ENCODE assay signal across 16 cellular contexts in genomic region chr11:78299000-78299712, GRCh38.
DNase-seq lines count a peak whose midpoint lies in the region; TF ChIP-seq lines count a peak whose summit lies in the region.
"Had no signal": no experiment of that assay in that cellular context is flagged by ENCODE, and none has a peak within 500 bp of the region (broad histone marks: within the 10 kb centered on the region; RNA-seq: fewer than 3 reads in every experiment).

No MANE protein-coding gene starts in this region.

- no peak for TF ChIP-seq RAD21 in neural cell (conservative IDR thresholded peaks at IDR 0.05)

- no peak for TF ChIP-seq CTCF in brain (conservative IDR thresholded peaks at IDR 0.05)
- no peak for TF ChIP-seq CTCF in neural cell (IDR thresholded peaks at IDR 0.05; ENCODE audit: poor library complexity, severe bottlenecking)

- H4K20me1 ChIP-seq in neural cell (ENCODE audit: insufficient read depth), result no peaks in the 10 kb centered on the region

- peak overlapping the region; percentile 29 for H3K27ac ChIP-seq in neural cell (ENCODE audit: low read length)
- no peak overlapping the region for H3K27ac ChIP-seq in SJCRH30
- H3K27ac ChIP-seq: Peyer's patch had no signal

- H2AFZ ChIP-seq in neural cell (ENCODE audit: low read depth, low read length), result no peak overlapping the region

- no peaks in the 10 kb centered on the region; the same call in 1 of the 2 replicates for H3K4me1 ChIP-seq in SJCRH30
- H3K4me1 ChIP-seq: Peyer's patch had no signal

- peak; percentile 62 for DNase-seq in DMS 273 (lab: John Stamatoyannopoulos, UW; ENCODE audit: unreplicated experiment)
- peak; percentile 31 for DNase-seq in DMS 273 treated with DMSO at 0.1 percent for 48 hours (lab: John Stamatoyannopoulos, UW)
- no peak for DNase-seq in SJCRH30
- DNase-seq in NCI-H1417 treated with DMSO at 0.1 percent for 48 hours (lab: John Stamatoyannopoulos, UW), result no peak
- no peak for DNase-seq in HT-29 (ENCODE audit: low spot score)
- no peak for DNase-seq in stimulated activated CD4-positive, alpha-beta T cell treated with anti-CD3 and anti-CD28 coated beads, Interleukin-15, amount 100 ng/mL, for 24 hours
- DNase-seq: BE2C; CD8-positive, alpha-beta T cell; H7; IMR-90; NCI-H1048; NCI-H1694 treated with DMSO at 0.1 percent for 48 hours; Peyer's patch; Right ventricle myocardium superior had no signal

- no peak overlapping the region for H3K4me3 Mint-ChIP-seq in brain
- H3K4me3 Mint-ChIP-seq: CD8-positive, alpha-beta T cell had no signal

- H3K27me3 ChIP-seq in neural cell (ENCODE audit: insufficient read depth, low read depth, low read length) (no peaks in the 10 kb centered on the region), SJCRH30 (no peaks in the 10 kb centered on the region)
- H3K27me3 ChIP-seq: BE2C, Peyer's patch had no signal

- H3F3A ChIP-seq in neural cell (ENCODE audit: insufficient read depth, low read length, poor library complexity, severe bottlenecking), result no peaks in the 10 kb centered on the region

- no peaks in the 10 kb centered on the region for H3K27me3 Mint-ChIP-seq in brain

- H3K9me3 ChIP-seq in neural cell (ENCODE audit: low read length), result no peaks in the 10 kb centered on the region
- 0 out of 2 replicates have a peak, but pooled peaks cover 5% of the 10 kb centered on the region for H3K9me3 ChIP-seq in SJCRH30 (replicated peaks)
- H3K9me3 ChIP-seq: BE2C, Peyer's patch had no signal

- H3K9me3 Mint-ChIP-seq in brain, result peaks cover 0 to 23% (median 12%) of the 10 kb centered on the region in 5 experiments
- H3K9me3 Mint-ChIP-seq: CD8-positive, alpha-beta T cell had no signal

- H3K36me3 ChIP-seq in neural cell (ENCODE audit: insufficient read depth, low read length), result no peaks in the 10 kb centered on the region
- H3K36me3 ChIP-seq in SJCRH30, result no peaks in the 10 kb centered on the region
- H3K36me3 ChIP-seq: BE2C, Peyer's patch had no signal

- no peak overlapping the region for H3K9ac ChIP-seq in neural cell (ENCODE audit: low read length)

- peaks cover 23% of the 10 kb centered on the region for H3K36me3 Mint-ChIP-seq in brain
- H3K36me3 Mint-ChIP-seq: CD8-positive, alpha-beta T cell had no signal

- no peak overlapping the region for H3K4me2 ChIP-seq in neural cell (ENCODE audit: low read length)

- peak overlapping the region in 3 of 5 experiments; percentile 56 to 59 (median 56) for H3K27ac Mint-ChIP-seq in brain
- H3K27ac Mint-ChIP-seq: CD8-positive, alpha-beta T cell had no signal

- TF ChIP-seq EP300 in neural cell (conservative IDR thresholded peaks at IDR 0.05; ENCODE audit: poor library complexity, severe bottlenecking), result no peak

- peaks cover 33% of the 10 kb centered on the region for H3K4me1 Mint-ChIP-seq in brain

- H3K79me2 ChIP-seq in neural cell (replicated peaks; ENCODE audit: insufficient read depth, low read length), result peaks cover 16% of the 10 kb centered on the region

- H3K4me3 ChIP-seq in neural cell (ENCODE audit: low read length), result no peak overlapping the region
- no peak overlapping the region for H3K4me3 ChIP-seq in SJCRH30
- H3K4me3 ChIP-seq: Peyer's patch had no signal

- H3K9me2 ChIP-seq in neural cell (ENCODE audit: insufficient read depth, low read length), result no peaks in the 10 kb centered on the region

TF ChIP-seq in neural cell, 6 proteins besides CTCF, POLR2A, EP300 and RAD21:
- TF ChIP-seq TAF1 (IDR thresholded peaks at IDR 0.05; ENCODE audit: low read depth), result no peak
- TF ChIP-seq POLR2AphosphoS5 (IDR thresholded peaks at IDR 0.05), result no peak
- no peak for TF ChIP-seq REST (IDR thresholded peaks at IDR 0.05; ENCODE audit: borderline replicate concordance)
- no peak for TF ChIP-seq MXI1 (conservative IDR thresholded peaks at IDR 0.05; ENCODE audit: poor library complexity, severe bottlenecking)
- no peak for TF ChIP-seq EZH2 (IDR thresholded peaks at IDR 0.05; ENCODE audit: borderline replicate concordance, insufficient read depth, low read length, poor library complexity, severe bottlenecking)
- no peak for TF ChIP-seq SMC3 (conservative IDR thresholded peaks at IDR 0.05; ENCODE audit: poor library complexity)

Comparison
In these comparisons a context has a peak if more than half of its experiments do, and no peak if none do; other contexts are left out.
1. DNase-seq: peak in DMS 273 (single experiment) and DMS 273 treated with DMSO at 0.1 percent for 48 hours (single experiment); none in SJCRH30 (0 of 2), NCI-H1417 treated with DMSO at 0.1 percent for 48 hours (single experiment), HT-29 (single experiment) and stimulated activated CD4-positive, alpha-beta T cell treated with anti-CD3 and anti-CD28 coated beads, Interleukin-15, amount 100 ng/mL, for 24 hours (single experiment).